9 cellular contexts compared by ENCODE assay signal in the genomic region with DNA sequence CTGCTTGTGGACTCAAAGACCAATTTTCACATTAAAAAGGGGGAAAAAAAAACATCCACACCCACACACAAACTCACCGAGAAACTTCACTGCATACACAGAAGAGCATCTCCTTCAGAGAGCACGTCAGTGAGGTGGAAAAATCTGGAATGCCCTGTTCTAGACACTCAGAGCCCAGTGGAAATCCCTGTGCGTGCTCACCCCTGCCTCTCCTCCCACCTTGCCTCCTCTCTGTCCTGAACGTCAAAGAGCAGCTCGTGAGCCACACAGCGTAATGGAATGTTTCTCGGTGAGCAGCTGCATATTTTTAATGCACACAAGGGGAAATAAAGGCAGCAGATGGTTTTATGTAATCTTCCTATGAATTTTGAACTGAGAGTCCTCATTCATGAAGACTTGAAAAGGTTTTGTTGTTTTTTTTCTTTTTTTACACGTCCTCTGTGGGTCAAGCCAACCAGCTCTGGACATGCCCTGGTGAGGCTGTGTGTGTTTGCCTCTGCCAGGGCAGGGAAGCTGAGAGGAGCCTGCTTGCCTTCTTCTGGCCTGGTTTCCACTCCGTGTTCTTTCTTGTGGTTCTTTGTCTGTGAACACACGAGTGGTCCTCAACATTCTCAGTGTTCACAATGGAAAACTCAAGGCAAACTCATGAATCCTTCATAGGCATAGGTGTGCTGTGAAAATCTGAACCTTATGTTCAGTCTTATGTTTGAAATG.
"Had no signal": no experiment of that assay in that cellular context is flagged by ENCODE, and none has a peak within 500 bp of the region (broad histone marks: within the 10 kb centered on the region; RNA-seq: fewer than 3 reads in every experiment).

No MANE protein-coding gene starts in this region.

- H3K9ac ChIP-seq: GM23248 had no signal

- H3K4me1 Mint-ChIP-seq: IgD-negative memory B cell had no signal

- H3K36me3 ChIP-seq: HAP-1 had no signal

- H3K27me3 Mint-ChIP-seq: IgD-negative memory B cell had no signal

- H3K27ac ChIP-seq: GM23248, HL-60 had no signal

- H3K36me3 Mint-ChIP-seq: IgD-negative memory B cell had no signal

- ATAC-seq: HCT116, HepG2 had no signal

- DNase-seq: GM23248, GOT3, H7, HFFc6 had no signal

- H3K9me3 Mint-ChIP-seq: HFFc6 had no signal

- H3K4me3 Mint-ChIP-seq: HFFc6, IgD-negative memory B cell had no signal

- H3K9me3 ChIP-seq: HAP-1 had no signal

- H2AFZ ChIP-seq: GM23248 had no signal

- H3K4me3 ChIP-seq: GM23248, HAP-1 had no signal

- FAIRE-seq: HepG2 had no signal

- H3K4me1 ChIP-seq: HAP-1 had no signal

- H3K27ac Mint-ChIP-seq: HFFc6, IgD-negative memory B cell had no signal
